Comparison of ENCODE assay signal across 31 cellular contexts in the genomic region with DNA sequence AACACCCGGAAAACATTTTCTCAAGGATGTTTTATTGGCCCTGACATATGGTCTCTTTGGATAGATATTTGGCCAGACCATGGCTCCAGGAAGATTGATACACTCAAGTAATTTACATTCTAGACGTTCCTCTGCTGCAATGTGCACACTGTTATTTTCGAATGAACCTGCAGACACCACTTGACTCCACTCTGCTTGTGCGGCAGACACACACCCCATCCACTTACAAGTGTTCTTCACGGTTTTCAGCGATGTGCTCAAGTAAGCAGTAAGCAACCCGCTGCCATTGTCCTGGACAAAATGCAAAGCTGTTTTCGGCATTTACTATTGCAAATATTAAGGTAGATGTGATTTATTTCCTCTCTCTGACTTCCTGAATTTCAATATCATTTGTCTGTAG. TPM values are rescaled to one million over a fixed set of nuclear protein-coding genes. Genes with fewer than 3 reads are reported as not detected.
"Had no signal": no experiment of that assay in that cellular context is flagged by ENCODE, and none has a peak within 500 bp of the region (broad histone marks: within the 10 kb centered on the region; RNA-seq: fewer than 3 reads in every experiment).

No MANE protein-coding gene starts in this region.

- H3K4me1 Mint-ChIP-seq: activated CD4-positive, alpha-beta T cell treated with anti-CD3 and anti-CD28 coated beads, Interleukin-2, amount 10 ng/mL, durations not matched to agents 24 days and 14 days; activated naive CD8-positive, alpha-beta T cell treated with anti-CD3 and anti-CD28 coated beads for 36 hours; activated T-helper 17 cell treated with anti-CD3 and anti-CD28 coated beads, Interleukin-2, amount 50 U/mL, for 72 hours had no signal

- H3K4me3 ChIP-seq: cardiac muscle cell, K562 had no signal

- FAIRE-seq: K562 had no signal

- ATAC-seq: activated CD8-positive, alpha-beta T cell treated with anti-CD3 and anti-CD28 coated beads for 36 hours; activated T-cell treated with anti-CD3 and anti-CD28 coated beads, Interleukin-2, amount 50 U/mL, for 72 hours; activated T-helper 17 cell treated with anti-CD3 and anti-CD28 coated beads, Interleukin-2, amount 50 U/mL, for 72 hours; K562 had no signal

- H3K9me3 Mint-ChIP-seq: activated CD4-positive, alpha-beta T cell treated with anti-CD3 and anti-CD28 coated beads, Interleukin-2, amount 10 ng/mL, durations not matched to agents 24 days and 14 days; activated CD8-positive, alpha-beta T cell treated with anti-CD3 and anti-CD28 coated beads for 36 hours; activated naive CD8-positive, alpha-beta T cell treated with anti-CD3 and anti-CD28 coated beads for 36 hours; activated T-helper 17 cell treated with anti-CD3 and anti-CD28 coated beads, Interleukin-2, amount 50 U/mL, for 72 hours had no signal

- H3K4me3 Mint-ChIP-seq: activated CD4-positive, alpha-beta T cell treated with anti-CD3 and anti-CD28 coated beads, Interleukin-2, amount 10 ng/mL, durations not matched to agents 24 days and 14 days; activated CD8-positive, alpha-beta T cell treated with anti-CD3 and anti-CD28 coated beads for 36 hours; activated naive CD8-positive, alpha-beta T cell treated with anti-CD3 and anti-CD28 coated beads for 36 hours; activated T-cell treated with anti-CD3 and anti-CD28 coated beads, Interleukin-2, amount 50 U/mL, for 72 hours; activated T-helper 17 cell treated with anti-CD3 and anti-CD28 coated beads, Interleukin-2, amount 50 U/mL, for 72 hours had no signal

- H3K36me3 Mint-ChIP-seq: activated naive CD8-positive, alpha-beta T cell treated with anti-CD3 and anti-CD28 coated beads for 36 hours had no signal

- H3K27ac Mint-ChIP-seq: activated CD4-positive, alpha-beta T cell treated with anti-CD3 and anti-CD28 coated beads, Interleukin-2, amount 10 ng/mL, durations not matched to agents 24 days and 14 days; activated CD8-positive, alpha-beta T cell treated with anti-CD3 and anti-CD28 coated beads for 36 hours; activated naive CD8-positive, alpha-beta T cell treated with anti-CD3 and anti-CD28 coated beads for 36 hours; activated T-cell treated with anti-CD3 and anti-CD28 coated beads, Interleukin-2, amount 50 U/mL, for 72 hours; activated T-helper 17 cell treated with anti-CD3 and anti-CD28 coated beads, Interleukin-2, amount 50 U/mL, for 72 hours had no signal

- H3K27me3 ChIP-seq: cardiac muscle cell had no signal

- H3K27ac ChIP-seq: cardiac muscle cell, VCaP had no signal

- DNase-seq: activated CD4-positive, alpha-beta T cell treated with anti-CD3 and anti-CD28 coated beads for 1 hour; activated CD4-positive, alpha-beta T cell treated with anti-CD3 and anti-CD28 coated beads, Interleukin-2, amount 10 ng/mL, durations not matched to agents 24 days and 14 days; activated CD4-positive, alpha-beta T cell treated with anti-CD3 and anti-CD28 coated beads, Interleukin-2, amount 50 U/mL, for 4 hours; activated CD4-positive, CD25-positive, alpha-beta regulatory T cell; activated CD8-positive, alpha-beta T cell treated with anti-CD3 and anti-CD28 coated beads for 36 hours; activated effector memory CD4-positive, alpha-beta T cell treated with anti-CD3 and anti-CD28 coated beads, Interleukin-2, amount 50 U/mL, for 16 hours; activated naive CD4-positive, alpha-beta T cell; activated naive CD4-positive, alpha-beta T cell treated with anti-CD3 and anti-CD28 coated beads, Interleukin-2, amount 50 U/mL, for 16 hours; activated naive CD8-positive, alpha-beta T cell treated with anti-CD3 and anti-CD28 coated beads for 36 hours; activated T-cell treated with anti-CD3 and anti-CD28 coated beads, Interleukin-2, amount 50 U/mL, for 1 hour; activated T-cell treated with anti-CD3 and anti-CD28 coated beads, Interleukin-2, amount 50 U/mL, for 72 hours; amniotic stem cell; aorta; NCI-H1105; NCI-H1417 treated with DMSO at 0.1 percent for 48 hours; NCI-H187 treated with DMSO at 0.1 percent for 48 hours; NCI-H2081; NCI-H524; NCI-H69; NCI-H82; OCI-M1; Right ventricle myocardium superior; SW 1271; T-helper 1 cell; T-helper 2 cell; T-helper 9 cell had no signal

- H3K36me3 ChIP-seq: cardiac muscle cell had no signal

- H3K27me3 Mint-ChIP-seq: activated CD4-positive, alpha-beta T cell treated with anti-CD3 and anti-CD28 coated beads, Interleukin-2, amount 10 ng/mL, durations not matched to agents 24 days and 14 days; activated CD8-positive, alpha-beta T cell treated with anti-CD3 and anti-CD28 coated beads for 36 hours; activated naive CD8-positive, alpha-beta T cell treated with anti-CD3 and anti-CD28 coated beads for 36 hours; activated T-helper 17 cell treated with anti-CD3 and anti-CD28 coated beads, Interleukin-2, amount 50 U/mL, for 72 hours had no signal

RNA-seq across cellular contexts. Expression of gene GPM6A, which starts 12.0 kb away (rescaled TPM):
- total RNA-seq: activated CD4-positive, alpha-beta T cell treated with anti-CD3 and anti-CD28 coated beads, Interleukin-2, amount 10 ng/mL, durations not matched to agents 24 days and 14 days; activated CD8-positive, alpha-beta memory T cell treated with anti-CD3 and anti-CD28 coated beads for 36 hours; activated CD8-positive, alpha-beta T cell treated with anti-CD3 and anti-CD28 coated beads for 36 hours; activated naive CD8-positive, alpha-beta T cell treated with anti-CD3 and anti-CD28 coated beads for 36 hours; activated T-cell treated with anti-CD3 and anti-CD28 coated beads, Interleukin-2, amount 50 U/mL, for 72 hours; activated T-helper 17 cell treated with anti-CD3 and anti-CD28 coated beads, Interleukin-2, amount 50 U/mL, for 72 hours; K562 had no signal
- polyA plus RNA-seq: aorta, K562 had no signal
